Comparison of ENCODE assay signal across 23 cellular contexts in the genomic region with DNA sequence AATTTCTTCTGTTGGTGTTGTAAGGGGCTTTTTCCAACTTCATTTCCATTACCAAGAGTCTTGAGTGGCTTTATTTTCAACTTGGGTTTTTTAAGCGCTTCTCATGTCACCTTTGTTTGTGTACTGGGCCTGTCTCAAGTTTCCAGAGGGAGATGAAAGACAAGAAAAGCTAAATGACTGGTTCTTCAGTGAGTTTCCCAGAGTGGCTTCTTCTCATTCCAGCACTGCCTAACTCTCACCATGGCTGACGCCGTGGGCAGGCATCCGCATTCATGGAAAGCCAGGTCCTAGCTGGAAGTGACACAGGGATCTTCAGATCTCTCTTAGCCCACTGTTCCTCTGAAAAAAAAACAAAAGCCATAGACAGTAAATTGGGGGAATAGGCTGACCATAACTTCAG. TPM values are rescaled to one million over a fixed set of nuclear protein-coding genes. Genes with fewer than 3 reads are reported as not detected.
DNase-seq lines count a peak whose midpoint lies in the region; ATAC-seq and TF ChIP-seq lines count a peak whose summit lies in the region.
"Had no signal": no experiment of that assay in that cellular context is flagged by ENCODE, and none has a peak within 500 bp of the region (broad histone marks: within the 10 kb centered on the region; RNA-seq: fewer than 3 reads in every experiment).

No MANE protein-coding gene starts in this region.

- peaks cover 15% of the 10 kb centered on the region for H3K36me3 Mint-ChIP-seq in MCF 10A (ENCODE audit: insufficient read depth, unreplicated experiment)
- peaks cover 14% of the 10 kb centered on the region for H3K36me3 Mint-ChIP-seq in activated naive CD8-positive, alpha-beta T cell treated with anti-CD3 and anti-CD28 coated beads for 36 hours
- H3K36me3 Mint-ChIP-seq in naive thymus-derived CD4-positive, alpha-beta T cell = peaks cover 0 to 24% (median 3%) of the 10 kb centered on the region in 5 donors

- TF ChIP-seq POLR2A in breast epithelium (IDR thresholded peaks at IDR 0.05) = no peak

- H3K4me3 Mint-ChIP-seq in MCF 10A (ENCODE audit: unreplicated experiment) = no peak overlapping the region
- no peak overlapping the region for H3K4me3 Mint-ChIP-seq in activated naive CD8-positive, alpha-beta T cell treated with anti-CD3 and anti-CD28 coated beads for 36 hours
- peak overlapping the region in 5 of 10 donors; percentile 23 to 75 (median 61) for H3K4me3 Mint-ChIP-seq in naive thymus-derived CD4-positive, alpha-beta T cell

- H3K27ac ChIP-seq in breast epithelium = peak overlapping the region; percentile 72 to 74
- peak overlapping the region; percentile 22 for H3K27ac ChIP-seq in naive thymus-derived CD4-positive, alpha-beta T cell (ENCODE audit: low read depth, low read length)
- H3K27ac ChIP-seq: A549, HL-60 had no signal

- H3K36me3 ChIP-seq in breast epithelium (no peaks in the 10 kb centered on the region), H7 (replicated peaks; ENCODE audit: control insufficient read depth, insufficient read depth, low read length) (peaks cover 3% of the 10 kb centered on the region)
- H3K36me3 ChIP-seq in naive thymus-derived CD4-positive, alpha-beta T cell (ENCODE audit: control insufficient read depth in 2 of 3, insufficient read depth in 3 of 3, low read length in 3 of 3) = peaks cover 0 to under 1% (median 0%) of the 10 kb centered on the region in 3 experiments

- H3K27me3 ChIP-seq in breast epithelium = no peaks in the 10 kb centered on the region
- no peaks in the 10 kb centered on the region for H3K27me3 ChIP-seq in naive thymus-derived CD4-positive, alpha-beta T cell (ENCODE audit: control insufficient read depth in 2 of 2, insufficient read depth in 2 of 2, low read length in 2 of 2)
- no peaks in the 10 kb centered on the region for H3K27me3 ChIP-seq in H7 (ENCODE audit: control insufficient read depth, insufficient read depth, low read length)
- H3K27me3 ChIP-seq: upper lobe of right lung had no signal

- peaks cover 51% of the 10 kb centered on the region for H3K4me1 Mint-ChIP-seq in MCF 10A (ENCODE audit: insufficient read depth, unreplicated experiment)
- H3K4me1 Mint-ChIP-seq in activated naive CD8-positive, alpha-beta T cell treated with anti-CD3 and anti-CD28 coated beads for 36 hours = peaks cover 72% of the 10 kb centered on the region
- H3K4me1 Mint-ChIP-seq in naive thymus-derived CD4-positive, alpha-beta T cell = peaks cover 71 to 88% (median 80%) of the 10 kb centered on the region in 7 donors

- no peak overlapping the region for H3K27ac Mint-ChIP-seq in MCF 10A (ENCODE audit: low read depth, unreplicated experiment)
- H3K27ac Mint-ChIP-seq in activated naive CD8-positive, alpha-beta T cell treated with anti-CD3 and anti-CD28 coated beads for 36 hours = peak overlapping the region; percentile 21
- peak overlapping the region in 6 of 9 donors; percentile 30 to 94 (median 72) for H3K27ac Mint-ChIP-seq in naive thymus-derived CD4-positive, alpha-beta T cell

- no peak for TF ChIP-seq CTCF in breast epithelium (IDR thresholded peaks at IDR 0.05)
- TF ChIP-seq CTCF in MCF 10A (IDR thresholded peaks at IDR 0.05; ENCODE audit: unreplicated experiment) = no peak

- H3K4me1 ChIP-seq in breast epithelium = peaks cover 15 to 41% of the 10 kb centered on the region in 2 donors
- H3K4me1 ChIP-seq in naive thymus-derived CD4-positive, alpha-beta T cell (ENCODE audit: control insufficient read depth in 2 of 2, insufficient read depth in 2 of 2, low read length in 2 of 2) = peaks cover 81 to 84% of the 10 kb centered on the region in 2 donors

- no peaks in the 10 kb centered on the region for H3K9me3 Mint-ChIP-seq in MCF 10A (ENCODE audit: unreplicated experiment)
- no peaks in the 10 kb centered on the region for H3K9me3 Mint-ChIP-seq in activated naive CD8-positive, alpha-beta T cell treated with anti-CD3 and anti-CD28 coated beads for 36 hours
- peaks cover 0 to 1% (median 0%) of the 10 kb centered on the region in 11 donors for H3K9me3 Mint-ChIP-seq in naive thymus-derived CD4-positive, alpha-beta T cell

- intact Hi-C loops in breast epithelium (cut with DNase I; ENCODE audit: low total_unique reads) (no loop called here), MCF 10A (cut with micrococcal nuclease) (no loop called here)
- intact Hi-C loops in naive thymus-derived CD4-positive, alpha-beta T cell (cut with micrococcal nuclease) = loop anchor here in 1 of 2 donors (2.0 kb wide), 1 partner anchor 17 kb away; no protein-coding TSS in a partner anchor

- no TSS peak for BruUV-seq in MCF 10A (replicated peaks; lab: Mats Ljungman, UMichigan)

- CTCF ChIA-PET in MCF 10A (lab: Yijun Ruan, JAX) = interaction anchor here (0.6 to 1.9 kb wide), 6 partner anchors 17 to 79 kb away, joined by 3 to 13 read pairs (median 4); no protein-coding TSS in a partner anchor
- CTCF ChIA-PET in naive thymus-derived CD4-positive, alpha-beta T cell (lab: Charles Lee) = interaction anchor here (1.5 to 2.3 kb wide), 3 partner anchors 21 to 31 kb away, joined by 5 to 8 read pairs (median 6); partner anchors contain the start of gene MARK2

- no peak for DNase-seq in breast epithelium (ENCODE audit: low spot score in 2 of 2)
- DNase-seq in MCF 10A (ENCODE audit: unreplicated experiment) = no peak
- no peak for DNase-seq in activated naive CD8-positive, alpha-beta T cell treated with anti-CD3 and anti-CD28 coated beads for 36 hours
- DNase-seq in naive thymus-derived CD4-positive, alpha-beta T cell = no peak
- DNase-seq in H7 = no peak
- DNase-seq in NCI-H82 treated with DMSO at 0.1 percent for 48 hours (lab: John Stamatoyannopoulos, UW; ENCODE audit: unreplicated experiment) = no peak
- DNase-seq in LoVo (ENCODE audit: low spot score) = no peak
- DNase-seq: activated CD4-positive, alpha-beta T cell treated with anti-CD3 and anti-CD28 coated beads, Interleukin-2, amount 50 U/mL, for 48 hours; activated naive CD4-positive, alpha-beta T cell; anterior cingulate cortex; cerebellar nuclear complex; DMS79; effector CD4-positive, alpha-beta T cell; glutamatergic neuron; NCI-H1930; NCI-H446 treated with DMSO at 0.1 percent for 48 hours; stimulated activated CD4-positive, alpha-beta T cell treated with anti-CD3 and anti-CD28 coated beads, Interleukin-2, amount 100 ng/mL, for 24 hours; stimulated activated naive CD8-positive, alpha-beta T cell treated with anti-CD3 and anti-CD28 coated beads, Interleukin-15, Interleukin-2, amounts not matched to agents 100 U/mL and 50 U/mL, for 24 hours; SW 1271; upper lobe of right lung had no signal

- no peak for ATAC-seq in naive thymus-derived CD4-positive, alpha-beta T cell
- ATAC-seq in GM18502 (IDR thresholded peaks at IDR 0.05; ENCODE audit: poor library complexity, unreplicated experiment) = no peak
- ATAC-seq: A549; stimulated activated naive CD8-positive, alpha-beta T cell treated with anti-CD3 and anti-CD28 coated beads, Interleukin-15, Interleukin-2, amounts not matched to agents 100 U/mL and 50 U/mL, for 24 hours; upper lobe of right lung had no signal

- H3K27me3 Mint-ChIP-seq in MCF 10A (ENCODE audit: insufficient read depth, unreplicated experiment) = no peaks in the 10 kb centered on the region
- no peaks in the 10 kb centered on the region for H3K27me3 Mint-ChIP-seq in activated naive CD8-positive, alpha-beta T cell treated with anti-CD3 and anti-CD28 coated beads for 36 hours
- H3K27me3 Mint-ChIP-seq in naive thymus-derived CD4-positive, alpha-beta T cell = no peaks in the 10 kb centered on the region

- H3K4me3 ChIP-seq in breast epithelium (no peak overlapping the region), H7 (ENCODE audit: insufficient read depth, low read depth, low read length) (no peak overlapping the region)
- H3K4me3 ChIP-seq in naive thymus-derived CD4-positive, alpha-beta T cell (ENCODE audit: low read length) = no peak overlapping the region
- H3K4me3 ChIP-seq: A549, upper lobe of right lung had no signal

- POLR2A ChIA-PET in MCF 10A (lab: Yijun Ruan, JAX) = interaction anchor here (0.7 to 2.8 kb wide), 5 partner anchors 17 to 29 kb away, joined by 3 to 19 read pairs (median 4); partner anchors contain the start of gene MARK2
- POLR2A ChIA-PET in naive thymus-derived CD4-positive, alpha-beta T cell (lab: Charles Lee) = interaction anchor here (1.2 to 3.9 kb wide), 5 partner anchors 11 to 62 kb away, joined by 3 to 23 read pairs (median 5); partner anchors contain the start of gene MARK2

- H3K9me3 ChIP-seq in breast epithelium = no peaks in the 10 kb centered on the region
- H3K9me3 ChIP-seq in naive thymus-derived CD4-positive, alpha-beta T cell (ENCODE audit: control insufficient read depth in 2 of 3, low read length in 3 of 3) = no peaks in the 10 kb centered on the region
- H3K9me3 ChIP-seq: A549, upper lobe of right lung had no signal

RNA-seq across cellular contexts. Expression of gene MARK2, which starts 28.6 kb away (rescaled TPM):
- total RNA-seq in breast epithelium (10 to 100 TPM; 12.6 to 34.0 (median 22.3) TPM), MCF 10A (2022) (36.9 and 39.8 TPM in 2 replicates)
- 10 to 100 TPM; 27.7 to 29.0 TPM for total RNA-seq in activated naive CD8-positive, alpha-beta T cell treated with anti-CD3 and anti-CD28 coated beads for 36 hours
- total RNA-seq in naive thymus-derived CD4-positive, alpha-beta T cell = 10 to 100 TPM; 42.3 to 69.1 (median 56.8) TPM
- 10 to 100 TPM; 29.4 to 64.5 TPM for polyA plus RNA-seq in naive thymus-derived CD4-positive, alpha-beta T cell
- 26.5 and 30.2 TPM in 2 replicates for total RNA-seq in H7 (2014; rRNA removed; shearing (Covaris generic))

RNA-seq across cellular contexts. Expression of gene RCOR2, which starts 49.5 kb away (rescaled TPM):
- total RNA-seq in breast epithelium (under 1 TPM; 0.16 to 0.33 (median 0.29) TPM), MCF 10A (2022) (0.15 TPM in 1 of 2 replicates, not detected in the other)
- under 1 TPM; 0.58 to 0.82 TPM for total RNA-seq in activated naive CD8-positive, alpha-beta T cell treated with anti-CD3 and anti-CD28 coated beads for 36 hours
- under 1 TPM in 1 of 5 experiments, not detected in 4; 0.07 TPM for total RNA-seq in naive thymus-derived CD4-positive, alpha-beta T cell
- not detected for polyA plus RNA-seq in naive thymus-derived CD4-positive, alpha-beta T cell
- total RNA-seq in H7 (2014; rRNA removed; shearing (Covaris generic)) = 63.5 and 66.8 TPM in 2 replicates

RNA-seq across cellular contexts. Expression of gene SPINDOC, which starts 54.3 kb away (rescaled TPM):
- 10 to 100 TPM in 2 of 3 donors, 1 to 10 TPM in 1; 4.8 to 13.8 (median 12.1) TPM for total RNA-seq in breast epithelium
- 17.1 and 21.4 TPM in 2 replicates for total RNA-seq in MCF 10A (2022)
- total RNA-seq in activated naive CD8-positive, alpha-beta T cell treated with anti-CD3 and anti-CD28 coated beads for 36 hours = 10 to 100 TPM; 29.3 to 29.5 TPM
- 10 to 100 TPM in 2 of 5 experiments, 1 to 10 TPM in 3; 6.6 to 42.2 (median 9.3) TPM for total RNA-seq in naive thymus-derived CD4-positive, alpha-beta T cell
- under 1 TPM; 0.22 to 0.53 TPM for polyA plus RNA-seq in naive thymus-derived CD4-positive, alpha-beta T cell
- total RNA-seq in H7 (2014; rRNA removed; shearing (Covaris generic)) = 106 and 107 TPM in 2 replicates

Comparison
In these comparisons a context has a peak if more than half of its experiments do, and no peak if none do; other contexts are left out.
1. RNA of gene RCOR2, which starts 49.5 kb away (total RNA-seq): 63.5 to 66.8 TPM in H7; 0.58 to 0.82 TPM in activated naive CD8-positive, alpha-beta T cell treated with anti-CD3 and anti-CD28 coated beads for 36 hours, 0.16 to 0.33 TPM in breast epithelium, 0.07 TPM in naive thymus-derived CD4-positive, alpha-beta T cell and 0.15 TPM in MCF 10A; every median in the first group is over 10 times any median in the second.